Comparison of ENCODE assay signal across 8 cellular contexts in the genomic region with DNA sequence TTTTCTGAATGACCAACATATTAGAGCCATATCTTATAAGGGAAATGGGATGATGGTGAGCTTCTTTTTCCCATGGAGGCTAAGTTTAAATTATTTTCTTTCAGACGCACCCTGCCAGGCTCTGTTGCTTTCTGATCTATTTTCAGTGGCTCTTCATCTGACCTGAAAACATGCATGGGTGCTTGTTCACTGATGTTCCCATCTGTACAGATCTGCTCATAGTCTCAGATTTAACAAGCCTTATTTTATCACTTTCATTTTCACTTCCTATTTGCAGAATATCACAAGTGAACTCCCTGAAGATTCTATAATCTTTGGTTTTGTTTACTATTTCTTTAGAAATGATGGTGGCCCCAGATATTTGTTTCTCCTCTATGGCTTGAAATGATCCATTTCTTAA. TPM values are rescaled to one million over a fixed set of nuclear protein-coding genes. Genes with fewer than 3 reads are reported as not detected.
DNase-seq lines count a peak whose midpoint lies in the region; ATAC-seq and TF ChIP-seq lines count a peak whose summit lies in the region.

No MANE protein-coding gene starts in this region.

- TF ChIP-seq CTCF in GM10248 (IDR thresholded peaks at IDR 0.05; ENCODE audit: control extremely low read depth, extremely low read depth, low read depth, missing control alignments) (no peak), omental fat pad (IDR thresholded peaks at IDR 0.05) (no peak)

- peak overlapping the region; percentile 64 for H3K4me3 Mint-ChIP-seq in activated naive CD8-positive, alpha-beta T cell treated with anti-CD3 and anti-CD28 coated beads for 36 hours

- peaks cover 18% of the 10 kb centered on the region for H3K36me3 Mint-ChIP-seq in activated naive CD8-positive, alpha-beta T cell treated with anti-CD3 and anti-CD28 coated beads for 36 hours

- H3K27me3 Mint-ChIP-seq in activated naive CD8-positive, alpha-beta T cell treated with anti-CD3 and anti-CD28 coated beads for 36 hours, result no peaks in the 10 kb centered on the region

- peak; percentile 41 for DNase-seq in GM10248 (ENCODE audit: extremely low spot score)
- DNase-seq in activated naive CD8-positive, alpha-beta T cell treated with anti-CD3 and anti-CD28 coated beads for 36 hours, result no peak
- DNase-seq in omental fat pad (ENCODE audit: low spot score), result no peak
- no peak for DNase-seq in NCI-H2107 treated with DMSO at 0.1 percent for 48 hours (lab: John Stamatoyannopoulos, UW; ENCODE audit: unreplicated experiment)
- DNase-seq in left ventricle myocardium superior, result no peak
- DNase-seq in SW 1271 (lab: John Stamatoyannopoulos, UW), result no peak

- peaks cover 31% of the 10 kb centered on the region for H3K4me1 Mint-ChIP-seq in activated naive CD8-positive, alpha-beta T cell treated with anti-CD3 and anti-CD28 coated beads for 36 hours

- CTCF ChIA-PET in GM10248 (lab: Yijun Ruan, JAX), result no interaction called here

- H3K27ac Mint-ChIP-seq in activated naive CD8-positive, alpha-beta T cell treated with anti-CD3 and anti-CD28 coated beads for 36 hours, result peak overlapping the region; percentile 82

- H3K9me3 Mint-ChIP-seq in activated naive CD8-positive, alpha-beta T cell treated with anti-CD3 and anti-CD28 coated beads for 36 hours, result peaks cover 11% of the 10 kb centered on the region

- POLR2A ChIA-PET in GM10248 (lab: Yijun Ruan, JAX), result no interaction called here

- intact Hi-C loops in left ventricle myocardium superior (cut with micrococcal nuclease), result no loop called here

- peak; percentile 99 for ATAC-seq in GM19438 (IDR thresholded peaks at IDR 0.05; ENCODE audit: low read depth, unreplicated experiment)
- peak; percentile 99 for ATAC-seq in HG03139 (IDR thresholded peaks at IDR 0.05; ENCODE audit: unreplicated experiment)
- no peak for ATAC-seq in omental fat pad (ENCODE audit: low FRiP score)
- ATAC-seq in left ventricle myocardium superior, result no peak

RNA-seq across cellular contexts. Expression of a gene that starts 31.1 kb away (rescaled TPM):
- total RNA-seq in activated naive CD8-positive, alpha-beta T cell treated with anti-CD3 and anti-CD28 coated beads for 36 hours, result 10 to 100 TPM; 64.2 to 65.4 TPM
- 10 to 100 TPM; 37.5 to 52.2 (median 42.1) TPM for total RNA-seq in omental fat pad
- total RNA-seq in left ventricle myocardium superior, result 122 TPM

Comparison
In these comparisons a context has a peak if more than half of its experiments do, and no peak if none do; other contexts are left out.
1. ATAC-seq: peak in GM19438 (single experiment) and HG03139 (single experiment); none in omental fat pad (single experiment) and left ventricle myocardium superior (single experiment).